9 cellular contexts compared by ENCODE assay signal in genomic region chr9:4970970-4971641, GRCh38.
DNase-seq lines count a peak whose midpoint lies in the region; ATAC-seq and TF ChIP-seq lines count a peak whose summit lies in the region.
"Had no signal": no experiment of that assay in that cellular context is flagged by ENCODE, and none has a peak within 500 bp of the region (broad histone marks: within the 10 kb centered on the region; RNA-seq: fewer than 3 reads in every experiment).

No MANE protein-coding gene starts in this region.

- no peak overlapping the region for H3K27ac Mint-ChIP-seq in nephron progenitor cell

- H3K4me3 Mint-ChIP-seq in nephron progenitor cell: no peak overlapping the region

- DNase-seq in GM19238 (ENCODE audit: insufficient read length, low spot score): peak; percentile 25
- peak; percentile 52 to 66 for DNase-seq in activated CD4-positive, alpha-beta T cell treated with anti-CD3 and anti-CD28 coated beads for 4 hours
- DNase-seq in stimulated activated CD4-positive, alpha-beta T cell treated with anti-CD3 and anti-CD28 coated beads, Interleukin-12 subunit alpha, Interleukin-12 subunit beta, amount 100 ng/mL, for 4 hours: peak; percentile 70
- DNase-seq in NCI-H2227 (lab: John Stamatoyannopoulos, UW; ENCODE audit: unreplicated experiment): no peak
- DNase-seq in nephron progenitor cell: no peak
- no peak for DNase-seq in NCI-H526 (lab: John Stamatoyannopoulos, UW)
- DNase-seq in AG08396 (ENCODE audit: low spot score): no peak

- no peaks in the 10 kb centered on the region for H3K9me3 Mint-ChIP-seq in nephron progenitor cell

- no peaks in the 10 kb centered on the region for H3K36me3 Mint-ChIP-seq in nephron progenitor cell (ENCODE audit: low read depth)

- no peaks in the 10 kb centered on the region for H3K27me3 Mint-ChIP-seq in nephron progenitor cell (ENCODE audit: low read depth, poor library complexity)

- TF ChIP-seq CTCF in nephron progenitor cell (IDR thresholded peaks at IDR 0.05): no peak

- ATAC-seq in HG03039 (IDR thresholded peaks at IDR 0.05; ENCODE audit: unreplicated experiment): peak; percentile 86
- ATAC-seq: Panc1 had no signal

- no peaks in the 10 kb centered on the region for H3K4me1 Mint-ChIP-seq in nephron progenitor cell

Comparison
In these comparisons a context has a peak if more than half of its experiments do, and no peak if none do; other contexts are left out.
1. DNase-seq: peak in GM19238 (single experiment), activated CD4-positive, alpha-beta T cell treated with anti-CD3 and anti-CD28 coated beads for 4 hours (2 of 2) and stimulated activated CD4-positive, alpha-beta T cell treated with anti-CD3 and anti-CD28 coated beads, Interleukin-12 subunit alpha, Interleukin-12 subunit beta, amount 100 ng/mL, for 4 hours (single experiment); none in NCI-H2227 (single experiment), nephron progenitor cell (single experiment), NCI-H526 (0 of 2) and AG08396 (single experiment).